ENCODE assay signal across 22 cellular contexts in the genomic region with DNA sequence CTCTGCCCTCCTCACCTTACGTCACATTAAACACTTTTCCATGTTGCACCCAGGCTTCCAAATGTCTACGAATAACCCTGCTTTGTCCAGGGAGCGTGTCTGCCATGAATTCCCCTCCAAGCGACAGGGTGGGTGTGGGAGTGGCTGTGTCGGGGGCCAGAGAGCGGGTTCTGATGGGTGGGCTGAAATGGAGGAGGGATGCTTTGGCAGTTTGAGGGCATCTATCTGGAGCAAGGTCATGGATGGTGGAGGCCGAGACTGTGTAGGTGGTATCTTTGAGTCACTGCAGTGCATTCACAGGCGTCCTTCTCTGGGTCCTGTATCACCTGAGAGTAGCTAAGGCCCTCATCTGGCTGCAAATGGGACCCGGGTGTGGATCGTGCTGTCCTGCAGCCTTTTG.
"Had no signal": no experiment of that assay in that cellular context is flagged by ENCODE, and none has a peak within 500 bp of the region (broad histone marks: within the 10 kb centered on the region; RNA-seq: fewer than 3 reads in every experiment).

No MANE protein-coding gene starts in this region.

- H3K36me3 ChIP-seq: esophagus muscularis mucosa, ovary, prostate gland, spleen, suprapubic skin, tibial artery had no signal

- H3K27ac Mint-ChIP-seq: activated naive CD4-positive, alpha-beta T cell treated with anti-CD3 and anti-CD28 coated beads for 36 hours; activated naive CD8-positive, alpha-beta T cell treated with anti-CD3 and anti-CD28 coated beads, Interleukin-2, amount 10 ng/mL, durations not matched to agents 7 days and 5 days; activated T-cell treated with anti-CD3 and anti-CD28 coated beads, Interleukin-2, amount 50 U/mL, for 72 hours; dendritic cell treated with granulocyte-macrophage colony-stimulating factor and Interleukin-4, amounts not matched to agents 40 ng/mL and 50 ng/mL, for 4 days; memory B cell; natural killer cell had no signal

- H3K36me3 Mint-ChIP-seq: activated naive CD8-positive, alpha-beta T cell treated with anti-CD3 and anti-CD28 coated beads, Interleukin-2, amount 10 ng/mL, durations not matched to agents 7 days and 5 days; memory B cell; natural killer cell had no signal

- ATAC-seq: activated T-cell treated with anti-CD3 and anti-CD28 coated beads, Interleukin-2, amount 50 U/mL, for 72 hours; left colon; natural killer cell had no signal

- H3K27me3 ChIP-seq: esophagus muscularis mucosa, ovary, spleen, suprapubic skin, tibial artery had no signal

- H3K27me3 Mint-ChIP-seq: activated naive CD8-positive, alpha-beta T cell treated with anti-CD3 and anti-CD28 coated beads, Interleukin-2, amount 10 ng/mL, durations not matched to agents 7 days and 5 days; dendritic cell treated with granulocyte-macrophage colony-stimulating factor and Interleukin-4, amounts not matched to agents 40 ng/mL and 50 ng/mL, for 4 days had no signal

- H3K4me1 Mint-ChIP-seq: activated naive CD8-positive, alpha-beta T cell treated with anti-CD3 and anti-CD28 coated beads, Interleukin-2, amount 10 ng/mL, durations not matched to agents 7 days and 5 days; memory B cell; natural killer cell had no signal

- H3K9me3 Mint-ChIP-seq: activated naive CD4-positive, alpha-beta T cell treated with anti-CD3 and anti-CD28 coated beads for 36 hours; activated naive CD8-positive, alpha-beta T cell treated with anti-CD3 and anti-CD28 coated beads, Interleukin-2, amount 10 ng/mL, durations not matched to agents 7 days and 5 days; activated T-cell treated with anti-CD3 and anti-CD28 coated beads, Interleukin-2, amount 50 U/mL, for 72 hours; dendritic cell treated with granulocyte-macrophage colony-stimulating factor and Interleukin-4, amounts not matched to agents 40 ng/mL and 50 ng/mL, for 4 days; memory B cell; natural killer cell had no signal

- H3K9me3 ChIP-seq: esophagus muscularis mucosa, ovary, prostate gland, spleen, suprapubic skin, tibial artery had no signal

- DNase-seq: activated CD4-positive, alpha-beta T cell treated with anti-CD3 and anti-CD28 coated beads for 4 hours; activated CD4-positive, alpha-beta T cell treated with anti-CD3 and anti-CD28 coated beads, Interleukin-2, amount 50 U/mL, for 4 hours; activated effector memory CD4-positive, alpha-beta T cell treated with anti-CD3 and anti-CD28 coated beads, Interleukin-2, amount 50 U/mL, for 16 hours; activated naive CD4-positive, alpha-beta T cell treated with anti-CD3 and anti-CD28 coated beads for 36 hours; activated naive CD8-positive, alpha-beta T cell treated with anti-CD3 and anti-CD28 coated beads, Interleukin-2, amount 10 ng/mL, durations not matched to agents 7 days and 5 days; activated T-cell treated with anti-CD3 and anti-CD28 coated beads for 4 hours; activated T-cell treated with anti-CD3 and anti-CD28 coated beads, Interleukin-2, amount 50 U/mL, for 72 hours; central memory CD4-positive, alpha-beta T cell; foreskin melanocyte; islet precursor cell; left colon; natural killer cell; retina; spleen; stimulated activated naive CD4-positive, alpha-beta T cell; tibial artery had no signal

- H3K4me1 ChIP-seq: prostate gland had no signal

- H3K4me3 Mint-ChIP-seq: activated naive CD4-positive, alpha-beta T cell treated with anti-CD3 and anti-CD28 coated beads for 36 hours; activated naive CD8-positive, alpha-beta T cell treated with anti-CD3 and anti-CD28 coated beads, Interleukin-2, amount 10 ng/mL, durations not matched to agents 7 days and 5 days; activated T-cell treated with anti-CD3 and anti-CD28 coated beads, Interleukin-2, amount 50 U/mL, for 72 hours; dendritic cell treated with granulocyte-macrophage colony-stimulating factor and Interleukin-4, amounts not matched to agents 40 ng/mL and 50 ng/mL, for 4 days; memory B cell; natural killer cell had no signal

- H3K27ac ChIP-seq: esophagus muscularis mucosa, ovary, prostate gland, spleen, suprapubic skin had no signal

- H3K4me3 ChIP-seq: esophagus muscularis mucosa, ovary, prostate gland, spleen, suprapubic skin, tibial artery had no signal
